ENCODE assay signal across 15 cellular contexts in genomic region chr15:56042523-56042922, GRCh38. TPM values are rescaled to one million over a fixed set of nuclear protein-coding genes. Genes with fewer than 3 reads are reported as not detected.
DNase-seq lines count a peak whose midpoint lies in the region; ATAC-seq and TF ChIP-seq lines count a peak whose summit lies in the region.
"Had no signal": no experiment of that assay in that cellular context is flagged by ENCODE, and none has a peak within 500 bp of the region (broad histone marks: within the 10 kb centered on the region; RNA-seq: fewer than 3 reads in every experiment).

No MANE protein-coding gene starts in this region.

- no peak overlapping the region for H2AK5ac ChIP-seq in mesenchymal stem cell (ENCODE audit: low read length, severe bottlenecking)

- H3K27me3 ChIP-seq in CD8-positive, alpha-beta memory T cell (ENCODE audit: insufficient read depth, low read length, poor library complexity, severe bottlenecking): no peaks in the 10 kb centered on the region
- no peaks in the 10 kb centered on the region for H3K27me3 ChIP-seq in mesenchymal stem cell (ENCODE audit: control insufficient read depth in 1 of 2, insufficient read depth in 1 of 2, low read length in 2 of 2)
- H3K27me3 ChIP-seq in BE2C: no peaks in the 10 kb centered on the region
- H3K27me3 ChIP-seq: transverse colon had no signal

- WGBS in mesenchymal stem cell: 49% methylated on average over 3 of the region's 3 CpGs

- no peaks in the 10 kb centered on the region for H3K27me3 Mint-ChIP-seq in CD8-positive, alpha-beta memory T cell
- H3K27me3 Mint-ChIP-seq in activated CD4-positive, alpha-beta memory T cell treated with anti-CD3 and anti-CD28 coated beads, Interleukin-2, amount 10 ng/mL, durations not matched to agents 7 days and 5 days: peaks cover 4% of the 10 kb centered on the region

- TF ChIP-seq CTCF in BE2C (IDR thresholded peaks at IDR 0.05; ENCODE audit: low read depth, low read length): no peak

- no peak overlapping the region for H3K14ac ChIP-seq in mesenchymal stem cell (ENCODE audit: low read length in 2 of 2)

- no peak overlapping the region for H2BK5ac ChIP-seq in mesenchymal stem cell (ENCODE audit: low read depth, low read length, poor library complexity, severe bottlenecking)

- H3K9me3 ChIP-seq in CD8-positive, alpha-beta memory T cell (ENCODE audit: low read length): no peaks in the 10 kb centered on the region
- no peaks in the 10 kb centered on the region for H3K9me3 ChIP-seq in mesenchymal stem cell (ENCODE audit: control insufficient read depth, low read length)
- H3K9me3 ChIP-seq in BE2C: no peaks in the 10 kb centered on the region
- H3K9me3 ChIP-seq: transverse colon had no signal

- no peak overlapping the region for H3K4me2 ChIP-seq in mesenchymal stem cell (ENCODE audit: low read length, poor library complexity, severe bottlenecking)

- H3K79me1 ChIP-seq in mesenchymal stem cell (replicated peaks; ENCODE audit: low read length, poor library complexity, severe bottlenecking): no peaks in the 10 kb centered on the region

- peaks cover 0 to 3% (median 0%) of the 10 kb centered on the region in 5 donors for H3K9me3 Mint-ChIP-seq in CD8-positive, alpha-beta memory T cell
- H3K9me3 Mint-ChIP-seq in activated CD4-positive, alpha-beta memory T cell treated with anti-CD3 and anti-CD28 coated beads, Interleukin-2, amount 10 ng/mL, durations not matched to agents 7 days and 5 days: peaks cover 8% of the 10 kb centered on the region

- no peak overlapping the region for H4K8ac ChIP-seq in mesenchymal stem cell (ENCODE audit: low read length)

- no peak overlapping the region for H3K23ac ChIP-seq in mesenchymal stem cell (ENCODE audit: low read length in 2 of 2)

- no peaks in the 10 kb centered on the region for H3K36me3 ChIP-seq in CD8-positive, alpha-beta memory T cell (ENCODE audit: insufficient read depth, low read length)
- H3K36me3 ChIP-seq in mesenchymal stem cell (ENCODE audit: control insufficient read depth in 1 of 2, insufficient read depth in 2 of 2, low read depth in 1 of 2, low read length in 2 of 2) (no peaks in the 10 kb centered on the region), BE2C (no peaks in the 10 kb centered on the region)
- H3K36me3 ChIP-seq: transverse colon had no signal

- no peaks in the 10 kb centered on the region for H3K36me3 Mint-ChIP-seq in CD8-positive, alpha-beta memory T cell
- peaks cover 13% of the 10 kb centered on the region for H3K36me3 Mint-ChIP-seq in activated CD4-positive, alpha-beta memory T cell treated with anti-CD3 and anti-CD28 coated beads, Interleukin-2, amount 10 ng/mL, durations not matched to agents 7 days and 5 days (ENCODE audit: low read depth)
- H3K36me3 Mint-ChIP-seq: brain, memory B cell had no signal

- no peak overlapping the region for H3K4ac ChIP-seq in mesenchymal stem cell (ENCODE audit: low read depth in 1 of 2, low read length in 2 of 2)

- peak overlapping the region; percentile 43 for H3K4me3 ChIP-seq in CD8-positive, alpha-beta memory T cell (ENCODE audit: low read length)
- H3K4me3 ChIP-seq in mesenchymal stem cell (ENCODE audit: insufficient read depth in 1 of 2, low read depth in 1 of 2, low read length in 2 of 2): no peak overlapping the region
- H3K4me3 ChIP-seq in BE2C (ENCODE audit: low read depth, low read length): no peak overlapping the region
- H3K4me3 ChIP-seq: transverse colon had no signal

- H4K91ac ChIP-seq in mesenchymal stem cell (ENCODE audit: low read length): no peak overlapping the region

- H3K4me1 ChIP-seq in CD8-positive, alpha-beta memory T cell (ENCODE audit: insufficient read depth, low read length): peaks cover 29% of the 10 kb centered on the region
- H3K4me1 ChIP-seq in mesenchymal stem cell (ENCODE audit: control insufficient read depth, insufficient read depth, low read depth, low read length): peaks cover 3% of the 10 kb centered on the region
- H3K4me1 ChIP-seq in BE2C: peaks cover 10% of the 10 kb centered on the region
- H3K4me1 ChIP-seq: transverse colon had no signal

- H3K9ac ChIP-seq in mesenchymal stem cell (ENCODE audit: low read length): no peak overlapping the region

- POLR2A ChIA-PET in CD8-positive, alpha-beta memory T cell (lab: Charles Lee): no interaction called here
- POLR2A ChIA-PET in activated CD4-positive, alpha-beta memory T cell treated with anti-CD3 and anti-CD28 coated beads, Interleukin-2, amount 10 ng/mL, durations not matched to agents 7 days and 5 days (lab: Charles Lee): interaction anchor here (1.2 kb wide), 1 partner anchor 202 kb away, joined by 3 read pairs; no protein-coding TSS in a partner anchor

- CTCF ChIA-PET in CD8-positive, alpha-beta memory T cell (lab: Charles Lee): interaction anchor here (0.8 to 1.4 kb wide), 2 partner anchors 24 to 203 kb away, joined by 3 to 6 read pairs; no protein-coding TSS in a partner anchor
- CTCF ChIA-PET in activated CD4-positive, alpha-beta memory T cell treated with anti-CD3 and anti-CD28 coated beads, Interleukin-2, amount 10 ng/mL, durations not matched to agents 7 days and 5 days (lab: Charles Lee): no interaction called here

- H2BK12ac ChIP-seq in mesenchymal stem cell (ENCODE audit: low read length in 2 of 2): peak overlapping the region; percentile 54 to 61

- no peak overlapping the region for H3K27ac ChIP-seq in CD8-positive, alpha-beta memory T cell (ENCODE audit: low read depth, low read length)
- no peak overlapping the region for H3K27ac ChIP-seq in mesenchymal stem cell (ENCODE audit: low read length, poor library complexity, severe bottlenecking)
- H3K27ac ChIP-seq: transverse colon had no signal

- H3K27ac Mint-ChIP-seq in CD8-positive, alpha-beta memory T cell: peak overlapping the region in 7 of 8 donors; percentile 85 to 96 (median 92)
- H3K27ac Mint-ChIP-seq in activated CD4-positive, alpha-beta memory T cell treated with anti-CD3 and anti-CD28 coated beads, Interleukin-2, amount 10 ng/mL, durations not matched to agents 7 days and 5 days: peak overlapping the region; percentile 56
- H3K27ac Mint-ChIP-seq: activated B cell treated with CpG ODN at 0.5 μM for 24 hours, memory B cell had no signal

- no peak overlapping the region for H2AFZ ChIP-seq in mesenchymal stem cell (ENCODE audit: low read depth, low read length)

- H2BK120ac ChIP-seq in mesenchymal stem cell (ENCODE audit: low read depth, low read length): no peak overlapping the region

- peak overlapping the region in 1 of 2 experiments; percentile 60 for H3K18ac ChIP-seq in mesenchymal stem cell (ENCODE audit: low read depth in 1 of 2, low read length in 2 of 2)

- peaks cover 23 to 45% (median 42%) of the 10 kb centered on the region in 3 donors for H3K4me1 Mint-ChIP-seq in CD8-positive, alpha-beta memory T cell
- H3K4me1 Mint-ChIP-seq in activated CD4-positive, alpha-beta memory T cell treated with anti-CD3 and anti-CD28 coated beads, Interleukin-2, amount 10 ng/mL, durations not matched to agents 7 days and 5 days: peaks cover 37% of the 10 kb centered on the region

- H3K4me3 Mint-ChIP-seq in CD8-positive, alpha-beta memory T cell: peak overlapping the region in 5 of 7 donors; percentile 57 to 80 (median 69)
- no peak overlapping the region for H3K4me3 Mint-ChIP-seq in activated CD4-positive, alpha-beta memory T cell treated with anti-CD3 and anti-CD28 coated beads, Interleukin-2, amount 10 ng/mL, durations not matched to agents 7 days and 5 days
- H3K4me3 Mint-ChIP-seq: activated B cell treated with CpG ODN at 0.5 μM for 24 hours, brain, memory B cell had no signal

- no peak for ATAC-seq in GM18858 (IDR thresholded peaks at IDR 0.05; ENCODE audit: unreplicated experiment)

- no peak overlapping the region for H2BK15ac ChIP-seq in mesenchymal stem cell (ENCODE audit: low read depth, poor library complexity, severe bottlenecking)

- DNase-seq in A172 (ENCODE audit: low spot score) (peak; percentile 52), mesenchymal stem cell (no peak), GM19238 (ENCODE audit: insufficient read length, low spot score) (no peak), midbrain (lab: John Stamatoyannopoulos, UW) (no peak), BE2C (no peak)
- no peak for DNase-seq in CD8-positive, alpha-beta memory T cell
- no peak for DNase-seq in activated CD4-positive, alpha-beta memory T cell treated with anti-CD3 and anti-CD28 coated beads, Interleukin-2, amount 10 ng/mL, durations not matched to agents 7 days and 5 days
- DNase-seq: activated B cell treated with CpG ODN at 0.5 μM for 24 hours, C1 segment of cervical spinal cord, GDM1, NCI-H1105 treated with DMSO at 0.1 percent for 48 hours, transverse colon had no signal

RNA-seq across cellular contexts. Expression of gene NEDD4, which starts 49.1 kb away (rescaled TPM):
- total RNA-seq in A172 (2014; rRNA removed; shearing (Covaris generic)): 60.2 and 60.8 TPM in 2 replicates
- total RNA-seq in CD8-positive, alpha-beta memory T cell: 1 to 10 TPM; 8.2 to 9.7 TPM
- 3.3 TPM for polyA plus RNA-seq in CD8-positive, alpha-beta memory T cell
- total RNA-seq in activated CD4-positive, alpha-beta memory T cell treated with anti-CD3 and anti-CD28 coated beads, Interleukin-2, amount 10 ng/mL, durations not matched to agents 7 days and 5 days: 10 to 100 TPM in 1 of 2 experiments, 1 to 10 TPM in 1; 9.8 to 13.0 TPM
- 25.1 TPM for polyA plus RNA-seq in mesenchymal stem cell (2013, experiment 1 of 2)
- 25.5 TPM for polyA plus RNA-seq in mesenchymal stem cell (2013, experiment 2 of 2)
- polyA plus RNA-seq in BE2C (2012; ENCODE audit: insufficient read depth, insufficient read length, low read depth): 8.6 TPM
